In genomic region chr10:71974489-71975011, GRCh38 we compare ENCODE assay signal across 8 cellular contexts. TPM values are rescaled to one million over a fixed set of nuclear protein-coding genes. Genes with fewer than 3 reads are reported as not detected.
DNase-seq lines count a peak whose midpoint lies in the region; ATAC-seq, FAIRE-seq and TF ChIP-seq lines count a peak whose summit lies in the region.

No MANE protein-coding gene starts in this region.

- peaks cover 5% of the 10 kb centered on the region for H3K36me3 Mint-ChIP-seq in osteocyte (ENCODE audit: unreplicated experiment)

- no peaks in the 10 kb centered on the region for H3K79me2 ChIP-seq in GM12878 (ENCODE audit: control insufficient read depth, insufficient read depth, low read length)

- DNase-seq in GM12878 (ENCODE audit: low read depth, low spot score) (no peak), osteocyte (ENCODE audit: extremely low spot score, unreplicated experiment) (no peak), NCI-H524 (lab: John Stamatoyannopoulos, UW) (no peak), globus pallidus (ENCODE audit: low spot score) (no peak), cerebellum (ENCODE audit: low spot score) (no peak), DMS53 (lab: John Stamatoyannopoulos, UW) (no peak)

- RAD21 ChIA-PET in GM12878 (lab: Charles Lee; ENCODE audit: unreplicated experiment) = interaction anchor here (1.6 kb wide), 2 partner anchors 10 to 21 kb away, joined by 4 to 12 read pairs; no protein-coding TSS in a partner anchor

- POLR2A ChIA-PET in GM12878 (lab: Charles Lee) = interaction anchor here (0.9 kb wide), 1 partner anchor 10 kb away, joined by 6 read pairs; no protein-coding TSS in a partner anchor

- no peaks in the 10 kb centered on the region for H3K9me3 ChIP-seq in GM12878 (replicated peaks; ENCODE audit: control insufficient read depth, insufficient read depth, low read length)

- no peak overlapping the region for H3K4me3 Mint-ChIP-seq in osteocyte (ENCODE audit: unreplicated experiment)

- intact Hi-C loops in GM12878 (cut with micrococcal nuclease; ENCODE audit: unreplicated experiment) = no loop called here

- TF ChIP-seq CTCF in GM12878 (IDR thresholded peaks at IDR 0.05 in 2 of 3, conservative IDR thresholded peaks at IDR 0.05 in 1 of 3; ENCODE audit: control insufficient read depth in 2 of 3, extremely low read depth in 1 of 3, insufficient read depth in 1 of 3, low read depth in 3 of 3, low read length in 3 of 3) (no peak), osteocyte (IDR thresholded peaks at IDR 0.05) (no peak)

- peak; percentile 80 for FAIRE-seq in GM12878 (lab: Jason Lieb, UNC)

- peaks cover 22% of the 10 kb centered on the region for H3K4me1 ChIP-seq in GM12878 (ENCODE audit: control insufficient read depth, insufficient read depth, low read length)

- TF ChIP-seq RAD21 in GM12878 (IDR thresholded peaks at IDR 0.05; ENCODE audit: insufficient read depth, low read depth, low read length) = no peak

- peak overlapping the region; percentile 27; the same call in 1 of the 2 replicates for H3K4me2 ChIP-seq in GM12878 (ENCODE audit: control insufficient read depth, insufficient read depth)

- CTCF ChIA-PET in GM12878 (lab: Yijun Ruan, JAX) = interaction anchor here (1.0 to 2.7 kb wide), 5 partner anchors 9 to 75 kb away, joined by 3 to 11 read pairs (median 6); no protein-coding TSS in a partner anchor

- H4K20me1 ChIP-seq in GM12878 (ENCODE audit: control insufficient read depth, insufficient read depth) = no peaks in the 10 kb centered on the region

- no peak overlapping the region for H2AFZ ChIP-seq in GM12878 (ENCODE audit: control insufficient read depth, low read depth, low read length)

- ATAC-seq in GM18520 (IDR thresholded peaks at IDR 0.05; ENCODE audit: unreplicated experiment) = peak; percentile 56
- ATAC-seq in HG03442 (IDR thresholded peaks at IDR 0.05; ENCODE audit: unreplicated experiment) = peak; percentile 78
- ATAC-seq in GM12878 = peak; percentile 89

- no peaks in the 10 kb centered on the region for H3K27me3 Mint-ChIP-seq in osteocyte (ENCODE audit: unreplicated experiment)

- H3K4me1 Mint-ChIP-seq in osteocyte (ENCODE audit: unreplicated experiment) = peaks cover 99% of the 10 kb centered on the region

- no peak overlapping the region for H3K4me3 ChIP-seq in GM12878

- no TSS peak for BruUV-seq in GM12878 (replicated peaks; lab: Mats Ljungman, UMichigan)

- in situ Hi-C loops in GM12878 (cut with MboI) = no loop called here

- H3K27ac Mint-ChIP-seq in osteocyte (ENCODE audit: unreplicated experiment) = peak overlapping the region; percentile 86

- no peaks in the 10 kb centered on the region for H3K9me3 Mint-ChIP-seq in osteocyte (ENCODE audit: unreplicated experiment)

- 2% methylated on average over 5 of the region's 5 CpGs for WGBS in GM12878 (ENCODE audit: insufficient coverage, insufficient replicate concordance, low lambda C conversion rate, missing lambda C conversion rate)

- H3K27ac ChIP-seq in GM12878 (ENCODE audit: control insufficient read depth, insufficient read depth) = no peak overlapping the region

- no peak for TF ChIP-seq POLR2A in GM12878 (IDR thresholded peaks at IDR 0.05; ENCODE audit: low read depth, low read length)

- no peak for TF ChIP-seq EP300 in GM12878 (IDR thresholded peaks at IDR 0.05; ENCODE audit: borderline replicate concordance in 1 of 2, control insufficient read depth in 1 of 2, low read depth in 2 of 2, low read length in 2 of 2)

- no peak overlapping the region for H3K9ac ChIP-seq in GM12878 (ENCODE audit: control insufficient read depth, insufficient read depth, low read length)

- no peaks in the 10 kb centered on the region; a peak in 1 of 4 replicates for H3K27me3 ChIP-seq in GM12878 (replicated peaks in 1 of 2; ENCODE audit: control insufficient read depth in 2 of 2, insufficient read depth in 2 of 2, low read length in 1 of 2)

- SMC1A ChIA-PET in GM12878 (lab: Charles Lee; ENCODE audit: uncharacterized antibody, unreplicated experiment) = interaction anchor here (0.9 to 3.3 kb wide), 7 partner anchors 10 to 74 kb away, joined by 3 to 17 read pairs (median 3); no protein-coding TSS in a partner anchor

- no peaks in the 10 kb centered on the region for H3K36me3 ChIP-seq in GM12878 (ENCODE audit: control insufficient read depth in 2 of 2, insufficient read depth in 2 of 2, low read length in 1 of 2)

TF ChIP-seq in GM12878, 131 proteins besides CTCF, POLR2A, EP300 and RAD21 (continues in another document):
- TF ChIP-seq IRF3 (IDR thresholded peaks at IDR 0.05) (no peak), TCF3 (IDR thresholded peaks at IDR 0.05; ENCODE audit: borderline replicate concordance, insufficient read depth, low read depth, low read length) (0 out of 2 replicates have a peak, but pooled peaks have one; percentile 72), ZNF274 (IDR thresholded peaks at IDR 0.05; ENCODE audit: insufficient read depth, insufficient read length) (no peak), ATF7 (IDR thresholded peaks at IDR 0.05; ENCODE audit: low read depth) (peak; percentile 94), NFIC (IDR thresholded peaks at IDR 0.05; ENCODE audit: low read depth, low read length) (peak; percentile 33; the same call in 1 of the 2 replicates), CREB1 (IDR thresholded peaks at IDR 0.05; ENCODE audit: low read depth) (peak; percentile 87), IKZF2 (IDR thresholded peaks at IDR 0.05) (peak; percentile 35 to 39; a peak in 2 of 4 replicates), SP1 (IDR thresholded peaks at IDR 0.05; ENCODE audit: low read depth, low read length) (peak; percentile 16), GATAD2B (conservative IDR thresholded peaks at IDR 0.05; ENCODE audit: low read depth) (no peak; the same call in 1 of the 2 replicates), TARDBP (IDR thresholded peaks at IDR 0.05; ENCODE audit: borderline replicate concordance) (no peak), TCF12 (IDR thresholded peaks at IDR 0.05; ENCODE audit: low read depth, low read length) (peak; percentile 58; the same call in 1 of the 2 replicates), JUND (IDR thresholded peaks at IDR 0.05; ENCODE audit: low read depth, low read length) (peak; percentile 63; the same call in 1 of the 2 replicates), BRCA1 (IDR thresholded peaks at IDR 0.05; ENCODE audit: low read depth, low read length) (no peak), ZZZ3 (IDR thresholded peaks at IDR 0.05; ENCODE audit: control insufficient read depth, insufficient read length, low read depth) (no peak), SKIL (IDR thresholded peaks at IDR 0.05; ENCODE audit: low read depth, poor library complexity, severe bottlenecking) (peak; percentile 81), YY1 (IDR thresholded peaks at IDR 0.05; ENCODE audit: low read depth, low read length) (0 out of 2 replicates have a peak, but pooled peaks have one; percentile 33), SIN3A (IDR thresholded peaks at IDR 0.05; ENCODE audit: low read depth, low read length) (no peak), NR2F1 (conservative IDR thresholded peaks at IDR 0.05) (peak; percentile 88), IRF4 (IDR thresholded peaks at IDR 0.05; ENCODE audit: low read depth, low read length) (peak; percentile 97)

RNA-seq across cellular contexts. Expression of gene CHST3, which starts 10.4 kb away (rescaled TPM):
- total RNA-seq in GM12878 (2013; cell fraction: nucleolus; rRNA removed) = 0.81 and 1.5 TPM in 2 replicates
- total RNA-seq in GM12878 (2014; rRNA removed) = 0.11 and 0.16 TPM in 2 replicates
- total RNA-seq in GM12878 (2014; rRNA removed; fragmentation: Illumina TruSeq; extraction: Trizol) = 0.04 and 0.05 TPM in 2 replicates
- 0.13 and 0.15 TPM in 2 replicates for total RNA-seq in GM12878 (2021)
- polyA plus RNA-seq in GM12878 (2011; ENCODE audit: low read depth) = 0.03 TPM
- 0.36 and 0.50 TPM in 2 replicates for polyA plus RNA-seq in GM12878 (2011; rRNA removed)
- 0.50 and 0.57 TPM in 2 replicates for polyA plus RNA-seq in GM12878 (2011; cell fraction: cytosol; rRNA removed)
- 0.53 and 0.60 TPM in 2 replicates for polyA plus RNA-seq in GM12878 (2011; cell fraction: nucleus; rRNA removed)
- polyA plus RNA-seq in GM12878 (2012) = 0.03 and 0.04 TPM in 2 replicates
- 0.03 TPM in 1 of 2 replicates, not detected in the other for polyA plus RNA-seq in GM12878 (2014; fragmentation: Illumina TruSeq; extraction: Trizol)
- under 1 TPM in 1 of 2 experiments, not detected in 1; 0.04 TPM for polyA plus RNA-seq in GM12878 (2014; fragmentation: Nextera tagmentation; extraction: Ambion mirVana)
- 0.06 TPM in 2 replicates for polyA plus RNA-seq in GM12878 (2014; rRNA removed)
- polyA plus RNA-seq in GM12878 (2016; fragmentation: Nextera tagmentation; extraction: Ambion mirVana) = under 1 TPM in 1 of 2 experiments, not detected in 1; 0.04 TPM
- polyA minus RNA-seq in GM12878 (2011; rRNA and poly(A)+ RNA removed) = 0.98 and 1.1 TPM in 2 replicates
- 0.27 and 0.42 TPM in 2 replicates for polyA minus RNA-seq in GM12878 (2011; cell fraction: cytosol; rRNA and poly(A)+ RNA removed)
- 0.36 and 0.48 TPM in 2 replicates for polyA minus RNA-seq in GM12878 (2011; cell fraction: nucleus; rRNA and poly(A)+ RNA removed)
- 35.0 and 40.9 TPM in 2 replicates for total RNA-seq in osteocyte
- 22.0 TPM for total RNA-seq in cerebellum
